Comparison of ENCODE assay signal across 8 cellular contexts in genomic region chr1:1013105-1013921, GRCh38. TPM values are rescaled to one million over a fixed set of nuclear protein-coding genes. Genes with fewer than 3 reads are reported as not detected.
DNase-seq lines count a peak whose midpoint lies in the region; ATAC-seq and TF ChIP-seq lines count a peak whose summit lies in the region.

ISG15 (plus strand) TSS chr1:1013497; CDS start chr1:1013574, 77 bp downstream.

- TF ChIP-seq CTCF in OCI-LY7 (conservative IDR thresholded peaks at IDR 0.05; ENCODE audit: low read length), result no peak

- no peaks in the 10 kb centered on the region for H3K27me3 ChIP-seq in BLaER1
- no peaks in the 10 kb centered on the region for H3K27me3 ChIP-seq in mucosa of stomach (ENCODE audit: control insufficient read depth, insufficient read depth, low read length)

- H3K4me1 ChIP-seq in BLaER1, result peaks cover 42% of the 10 kb centered on the region
- H3K4me1 ChIP-seq in OCI-LY7 (ENCODE audit: insufficient read depth, low read length, poor library complexity, severe bottlenecking), result peaks cover 22% of the 10 kb centered on the region
- H3K4me1 ChIP-seq in mucosa of stomach (ENCODE audit: control insufficient read depth, insufficient read depth, low read length), result peaks cover 17% of the 10 kb centered on the region

- H3K4me3 ChIP-seq in BLaER1, result peak within 1 kb of the TSS; percentile 75
- peak within 1 kb of the TSS; percentile 75 for H3K4me3 ChIP-seq in OCI-LY7 (ENCODE audit: low read depth, low read length, poor library complexity, severe bottlenecking)
- peak within 1 kb of the TSS; percentile 70 for H3K4me3 ChIP-seq in mucosa of stomach (ENCODE audit: low read length)

- H3K9ac ChIP-seq in BLaER1 (peak within 1 kb of the TSS; percentile 80), mucosa of stomach (ENCODE audit: low read length) (peak within 1 kb of the TSS; percentile 75)

- peak; percentile 87 for DNase-seq in GM19238 (ENCODE audit: insufficient read length, low spot score)
- peak; percentile 90 for DNase-seq in OCI-LY7 (ENCODE audit: low spot score)
- DNase-seq in activated T-cell treated with anti-CD3 and anti-CD28 coated beads for 48 hours (ENCODE audit: low read depth), result peak; percentile 80
- peak; percentile 87 to 91 for DNase-seq in erythroblast (lab: John Stamatoyannopoulos, UW)
- peak; percentile 72 to 78 for DNase-seq in stimulated activated CD8-positive, alpha-beta memory T cell treated with anti-CD3 and anti-CD28 coated beads, Interleukin-7, amount 100 ng/mL, for 1 hour (ENCODE audit: low read depth in 2 of 2)

- H3K9me3 ChIP-seq in BLaER1, result peaks cover 4% of the 10 kb centered on the region; the same call in 1 of the 2 replicates
- H3K9me3 ChIP-seq in OCI-LY7 (ENCODE audit: low read length), result 0 out of 2 replicates have a peak, but pooled peaks cover 3% of the 10 kb centered on the region
- H3K9me3 ChIP-seq in mucosa of stomach (ENCODE audit: control insufficient read depth, low read length), result no peaks in the 10 kb centered on the region

- H3K9me2 ChIP-seq in OCI-LY7 (ENCODE audit: insufficient read depth, low read length), result no peaks in the 10 kb centered on the region

- no peaks in the 10 kb centered on the region for H3K79me2 ChIP-seq in OCI-LY7 (ENCODE audit: insufficient read depth, low read depth, low read length)

- peak within 1 kb of the TSS; percentile 98 for H2AFZ ChIP-seq in OCI-LY7 (ENCODE audit: low read length)

- H3K27ac ChIP-seq in BLaER1, result peak within 1 kb of the TSS; percentile 83
- H3K27ac ChIP-seq in OCI-LY7 (ENCODE audit: low read depth, low read length, poor library complexity, severe bottlenecking), result peak within 1 kb of the TSS; percentile 63

- no peaks in the 10 kb centered on the region for H4K20me1 ChIP-seq in BLaER1
- no peaks in the 10 kb centered on the region for H4K20me1 ChIP-seq in OCI-LY7 (ENCODE audit: insufficient read depth, low read length)

- POLR2A ChIA-PET in OCI-LY7 (lab: Charles Lee), result interaction anchor here (0.5 to 1.6 kb wide), 3 partner anchors 10 to 1101 kb away, joined by 3 read pairs; no protein-coding TSS in a partner anchor

- peak; percentile 65 for ATAC-seq in HG03439 (IDR thresholded peaks at IDR 0.05; ENCODE audit: unreplicated experiment)

- intact Hi-C loops in OCI-LY7 (cut with micrococcal nuclease; ENCODE audit: unreplicated experiment), result no loop called here

- CTCF ChIA-PET in OCI-LY7 (lab: Charles Lee; ENCODE audit: unreplicated experiment), result interaction anchor here (1.4 kb wide), 1 partner anchor 51 kb away, joined by 4 read pairs; no protein-coding TSS in a partner anchor

- H3K36me3 ChIP-seq in BLaER1, result no peaks in the 10 kb centered on the region
- H3K36me3 ChIP-seq in OCI-LY7 (ENCODE audit: insufficient read depth, low read length), result no peaks in the 10 kb centered on the region
- no peaks in the 10 kb centered on the region for H3K36me3 ChIP-seq in mucosa of stomach (ENCODE audit: control insufficient read depth, insufficient read depth, low read length)

- TF ChIP-seq POLR2A in erythroblast (IDR thresholded peaks at IDR 0.05; ENCODE audit: low read length), result peak; percentile 64

- BruUV-seq in OCI-LY7 (replicated peaks; lab: Mats Ljungman, UMichigan), result no TSS peak

- H3K4me2 ChIP-seq in BLaER1, result peak within 1 kb of the TSS; percentile 98
- H3K4me2 ChIP-seq in OCI-LY7 (ENCODE audit: low read length), result peak within 1 kb of the TSS; percentile 85

RNA-seq across cellular contexts. Expression of gene ISG15, which starts in this region (rescaled TPM):
- 99.9 and 110 TPM in 2 replicates for total RNA-seq in OCI-LY7 (2014; rRNA removed; shearing (Covaris generic))
- total RNA-seq in OCI-LY7 (2022), result 53.4 and 65.4 TPM in 2 replicates

Comparison
In these comparisons a context has a peak if more than half of its experiments do, and no peak if none do; other contexts are left out.
1. Peak in every context shown above with its lines: DNase-seq, ATAC-seq, H3K4me3 ChIP-seq and H3K27ac ChIP-seq.